Comparison of ENCODE assay signal across 8 cellular contexts in the genomic region with DNA sequence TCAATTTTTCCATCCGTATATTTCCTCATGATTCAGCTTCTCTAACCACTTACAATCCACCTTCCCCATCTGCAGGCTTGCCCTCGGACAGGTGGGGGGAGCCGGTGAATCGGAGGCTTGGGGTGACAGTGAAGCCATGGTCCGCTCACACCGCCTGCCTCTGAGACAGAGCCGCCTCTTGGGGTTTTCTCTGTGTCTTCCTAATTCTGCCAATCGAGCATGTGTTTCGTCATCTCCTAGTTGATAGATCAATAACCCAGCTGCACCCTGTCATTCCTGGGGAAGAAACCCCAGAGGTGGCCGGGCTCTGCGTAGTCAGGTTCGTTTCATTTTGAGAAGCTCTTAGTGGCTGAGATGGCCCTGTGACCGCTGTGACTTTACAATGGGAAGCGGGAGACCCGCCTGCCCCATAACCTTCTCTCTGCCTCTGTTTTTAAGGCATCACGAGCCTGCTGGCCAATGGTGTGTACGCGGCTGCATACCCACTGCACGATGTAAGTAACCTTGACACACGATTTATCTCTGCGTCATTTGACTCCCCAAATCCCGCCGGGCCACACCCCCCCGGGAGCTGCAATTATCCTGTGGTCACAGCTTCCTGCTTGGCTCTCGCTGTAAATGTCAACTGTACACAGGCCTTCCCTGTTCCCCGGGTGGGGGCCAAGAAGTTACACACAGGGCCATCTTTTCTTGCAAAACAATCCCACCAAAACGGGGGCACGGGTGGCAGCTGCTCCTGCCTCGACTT. TPM values are rescaled to one million over a fixed set of nuclear protein-coding genes. Genes with fewer than 3 reads are reported as not detected.
DNase-seq lines count a peak whose midpoint lies in the region; ATAC-seq and TF ChIP-seq lines count a peak whose summit lies in the region.

No MANE protein-coding gene starts in this region.

- peak overlapping the region; percentile 87 for H3K27ac ChIP-seq in skeletal muscle tissue (ENCODE audit: low read depth, low read length)

- no peaks in the 10 kb centered on the region for H3K9me3 ChIP-seq in skeletal muscle tissue (ENCODE audit: control insufficient read depth in 3 of 3, low read length in 3 of 3)

- no peak for TF ChIP-seq CTCF in fibroblast of pulmonary artery (IDR thresholded peaks at IDR 0.05; ENCODE audit: low read length, missing control alignments)

- peak overlapping the region; percentile 53 to 74 (median 65) for H3K9ac ChIP-seq in skeletal muscle tissue (ENCODE audit: low read depth in 1 of 3, low read length in 3 of 3)

- no peaks in the 10 kb centered on the region for H3K36me3 ChIP-seq in skeletal muscle tissue (ENCODE audit: control insufficient read depth in 3 of 3, insufficient read depth in 3 of 3, low read length in 3 of 3)

- peaks cover 17 to 57% (median 47%) of the 10 kb centered on the region in 3 donors for H3K4me1 ChIP-seq in skeletal muscle tissue (ENCODE audit: control insufficient read depth in 3 of 3, insufficient read depth in 3 of 3, low read length in 3 of 3)

- H3K4me3 ChIP-seq in fibroblast of pulmonary artery (replicated peaks; ENCODE audit: low read depth, low read length) (no peak overlapping the region), skeletal muscle tissue (ENCODE audit: low read length in 3 of 3) (peak overlapping the region; percentile 35 to 56 (median 50))

- no peak for ATAC-seq in HG03442 (IDR thresholded peaks at IDR 0.05; ENCODE audit: unreplicated experiment)

- DNase-seq in H4 (ENCODE audit: low spot score) (peak; percentile 93), NOMO-1 treated with dmso at 0.1 percent for 144 hours (lab: John Stamatoyannopoulos, UW; ENCODE audit: unreplicated experiment) (peak; percentile 37), fibroblast of pulmonary artery (ENCODE audit: low read depth) (peak; percentile 33), GDM1 (lab: John Stamatoyannopoulos, UW) (no peak), occipital lobe (lab: John Stamatoyannopoulos, UW) (no peak), activated T-cell treated with anti-CD3 and anti-CD28 coated beads for 4 hours (no peak)

- H3K27me3 ChIP-seq in skeletal muscle tissue (ENCODE audit: control insufficient read depth in 3 of 3, insufficient read depth in 3 of 3, low read length in 3 of 3): peaks cover 0 to 8% (median 5%) of the 10 kb centered on the region in 3 donors

RNA-seq across cellular contexts. Expression of a gene that starts 33.3 kb away (rescaled TPM):
- total RNA-seq in H4 (2014; rRNA removed; shearing (Covaris generic)): 0.37 TPM in 1 of 2 replicates, not detected in the other
- total RNA-seq in skeletal muscle tissue: 1.6 TPM
- total RNA-seq in occipital lobe: 0.62 TPM

Comparison
In these comparisons a context has a peak if more than half of its experiments do, and no peak if none do; other contexts are left out.
1. DNase-seq: peak in H4 (single experiment), NOMO-1 treated with dmso at 0.1 percent for 144 hours (single experiment) and fibroblast of pulmonary artery (single experiment); none in GDM1 (single experiment), occipital lobe (single experiment) and activated T-cell treated with anti-CD3 and anti-CD28 coated beads for 4 hours (single experiment).